ENCODE assay signal across 31 cellular contexts in genomic region chr3:35814531-35814930, GRCh38.
DNase-seq lines count a peak whose midpoint lies in the region; ATAC-seq and TF ChIP-seq lines count a peak whose summit lies in the region.
"Had no signal": no experiment of that assay in that cellular context is flagged by ENCODE, and none has a peak within 500 bp of the region (broad histone marks: within the 10 kb centered on the region; RNA-seq: fewer than 3 reads in every experiment).

No MANE protein-coding gene starts in this region.

- H4K5ac ChIP-seq in mesendoderm (ENCODE audit: low read length), result no peak overlapping the region

- H3K36me3 ChIP-seq in mesendoderm (ENCODE audit: control insufficient read depth, insufficient read depth, low read length), result no peaks in the 10 kb centered on the region
- H3K36me3 ChIP-seq: BE2C; BLaER1; BLaER1 treated with 17β-estradiol and CSF1 and Interleukin-3, amounts not matched to agents 10 nM and 100 nM had no signal

- no peak for ATAC-seq in GM21360 (IDR thresholded peaks at IDR 0.05; ENCODE audit: unreplicated experiment)
- ATAC-seq: A549; CD8-positive, alpha-beta T cell had no signal

- no peaks in the 10 kb centered on the region for H3K4me1 ChIP-seq in mesendoderm (ENCODE audit: control insufficient read depth, low read depth, low read length)
- H3K4me1 ChIP-seq: A549; BE2C; BLaER1; BLaER1 treated with 17β-estradiol and CSF1 and Interleukin-3, amounts not matched to agents 10 nM and 100 nM; Caco-2 had no signal

- H3K4ac ChIP-seq in mesendoderm (ENCODE audit: low read depth, low read length), result no peak overlapping the region

- no peak overlapping the region for H3K4me2 ChIP-seq in mesendoderm (ENCODE audit: low read length)
- H3K4me2 ChIP-seq: A549; BLaER1; BLaER1 treated with 17β-estradiol and CSF1 and Interleukin-3, amounts not matched to agents 10 nM and 100 nM had no signal

- H3K27ac ChIP-seq in mesendoderm (ENCODE audit: low read depth, low read length), result no peak overlapping the region
- H3K27ac ChIP-seq: 22Rv1; A549; BLaER1; BLaER1 treated with 17β-estradiol and CSF1 and Interleukin-3, amounts not matched to agents 10 nM and 100 nM; C4-2B had no signal

- no peaks in the 10 kb centered on the region for H3K79me1 ChIP-seq in mesendoderm (ENCODE audit: low read length)

- H3K9ac ChIP-seq in mesendoderm (ENCODE audit: low read length), result no peak overlapping the region
- H3K9ac ChIP-seq: BLaER1; BLaER1 treated with 17β-estradiol and CSF1 and Interleukin-3, amounts not matched to agents 10 nM and 100 nM had no signal

- no peak overlapping the region for H2BK5ac ChIP-seq in mesendoderm (ENCODE audit: low read length)

- H2BK120ac ChIP-seq in mesendoderm (ENCODE audit: low read depth, low read length), result no peak overlapping the region

- H3K18ac ChIP-seq in mesendoderm (ENCODE audit: low read length), result no peak overlapping the region

- DNase-seq in fibroblast of pulmonary artery (ENCODE audit: low read depth), result peak; percentile 67
- peak; percentile 45 for DNase-seq in fibroblast of the aortic adventitia (ENCODE audit: low read depth)
- peak; percentile 7 for DNase-seq in mesendoderm
- no peak for DNase-seq in NCI-H2227 treated with DMSO at 0.1 percent for 48 hours (lab: John Stamatoyannopoulos, UW)
- DNase-seq in ureter (ENCODE audit: low spot score), result no peak
- DNase-seq: 8988T; ACHN; AML-193; BE2C; C1 segment of cervical spinal cord; Caco-2; Calu3; CD4-positive, alpha-beta memory T cell; CD4-positive, alpha-beta T cell; CD4-positive, CD25-positive, alpha-beta regulatory T cell; CD8-positive, alpha-beta memory T cell; CD8-positive, alpha-beta T cell; COR-L47; DMS 273 treated with DMSO at 0.1 percent for 48 hours; DMS153; DMS53; DMS79; DMS79 treated with DMSO at 0.1 percent for 48 hours; DND-41; EL had no signal

- no peak overlapping the region for H2BK15ac ChIP-seq in mesendoderm (replicated peaks; ENCODE audit: low read depth)

- no CpG with 5 or more reads among the region's 4 CpGs for WGBS in mesendoderm (ENCODE audit: extremely low coverage, insufficient coverage, low lambda C conversion rate)

- no peaks in the 10 kb centered on the region for H3K79me2 ChIP-seq in mesendoderm (ENCODE audit: control insufficient read depth, insufficient read depth, low read length)

- H2AK5ac ChIP-seq in mesendoderm (ENCODE audit: low read length), result no peak overlapping the region

- TF ChIP-seq CTCF in fibroblast of pulmonary artery (IDR thresholded peaks at IDR 0.05; ENCODE audit: low read length, missing control alignments) (no peak), fibroblast of the aortic adventitia (IDR thresholded peaks at IDR 0.05; ENCODE audit: insufficient read depth, low read length) (no peak)

- H3K4me3 ChIP-seq in fibroblast of pulmonary artery (replicated peaks; ENCODE audit: low read depth, low read length), result no peak overlapping the region
- H3K4me3 ChIP-seq in fibroblast of the aortic adventitia (ENCODE audit: low read depth, low read length), result no peak overlapping the region
- H3K4me3 ChIP-seq in mesendoderm (ENCODE audit: low read length), result no peak overlapping the region
- H3K4me3 ChIP-seq: A549; BLaER1; BLaER1 treated with 17β-estradiol and CSF1 and Interleukin-3, amounts not matched to agents 10 nM and 100 nM had no signal

- no peak overlapping the region for H3K23ac ChIP-seq in mesendoderm (ENCODE audit: low read length)

- H3K56ac ChIP-seq in mesendoderm (ENCODE audit: low read length), result no peak overlapping the region

- no peaks in the 10 kb centered on the region for H3K27me3 ChIP-seq in mesendoderm (ENCODE audit: insufficient read depth, low read length, poor library complexity)
- H3K27me3 ChIP-seq: BE2C; BLaER1; BLaER1 treated with 17β-estradiol and CSF1 and Interleukin-3, amounts not matched to agents 10 nM and 100 nM had no signal

- H4K8ac ChIP-seq in mesendoderm (ENCODE audit: low read depth, low read length), result no peak overlapping the region

Comparison
In these comparisons a context has a peak if more than half of its experiments do, and no peak if none do; other contexts are left out.
1. DNase-seq: peak in fibroblast of pulmonary artery (single experiment), fibroblast of the aortic adventitia (single experiment) and mesendoderm (single experiment); none in NCI-H2227 treated with DMSO at 0.1 percent for 48 hours (single experiment) and ureter (single experiment).